Comparison of ENCODE assay signal across 18 cellular contexts in the genomic region with DNA sequence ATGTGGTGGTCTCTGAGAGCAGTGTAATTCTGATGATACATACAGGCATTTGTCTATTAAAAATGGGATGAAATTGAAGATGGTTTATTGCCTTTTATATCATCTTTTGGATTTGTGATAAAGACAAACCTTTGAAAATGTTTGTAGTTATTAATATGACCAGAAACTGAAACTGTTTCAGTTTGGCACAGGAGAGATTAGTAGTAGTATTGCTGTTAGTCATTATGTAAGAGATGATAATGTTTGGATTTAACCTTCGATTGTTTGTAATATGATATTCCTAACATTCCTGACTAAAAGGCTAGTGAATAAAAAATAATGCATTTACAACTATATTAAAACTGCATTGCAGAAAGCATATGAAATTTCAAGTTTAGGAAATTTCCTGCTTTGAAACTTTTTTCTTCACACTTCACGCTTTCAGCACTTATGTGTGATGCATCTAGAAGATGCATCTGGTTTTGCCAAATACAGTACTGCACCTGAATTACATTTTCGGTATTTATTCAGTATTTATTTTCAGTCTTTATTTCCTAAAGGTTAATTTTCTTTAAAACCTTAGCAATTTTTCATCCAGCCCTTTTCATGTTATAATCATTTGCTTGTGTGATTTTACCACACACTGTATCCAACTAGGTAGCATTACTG. TPM values are rescaled to one million over a fixed set of nuclear protein-coding genes. Genes with fewer than 3 reads are reported as not detected.
A peak's percentile ranks its signal among the peaks of the same experiment; 100 is the strongest.
DNase-seq lines count a peak whose midpoint lies in the region; ATAC-seq and TF ChIP-seq lines count a peak whose summit lies in the region.
"Had no signal": no experiment of that assay in that cellular context is flagged by ENCODE, and none has a peak within 500 bp of the region (broad histone marks: within the 10 kb centered on the region; RNA-seq: fewer than 3 reads in every experiment).

No MANE protein-coding gene starts in this region.

- H3K4me1 Mint-ChIP-seq in CD8-positive, alpha-beta memory T cell, result peaks cover 44 to 69% (median 68%) of the 10 kb centered on the region in 3 donors
- H3K4me1 Mint-ChIP-seq in natural killer cell, result peaks cover 65 to 77% of the 10 kb centered on the region in 2 donors
- peaks cover 31% of the 10 kb centered on the region for H3K4me1 Mint-ChIP-seq in activated CD4-positive, alpha-beta memory T cell treated with anti-CD3 and anti-CD28 coated beads for 36 hours (ENCODE audit: low read depth)

- H3K9me3 Mint-ChIP-seq in CD8-positive, alpha-beta memory T cell, result peaks cover 4 to 11% (median 5%) of the 10 kb centered on the region in 5 donors
- no peaks in the 10 kb centered on the region for H3K9me3 Mint-ChIP-seq in natural killer cell
- H3K9me3 Mint-ChIP-seq in activated CD4-positive, alpha-beta memory T cell treated with anti-CD3 and anti-CD28 coated beads for 36 hours, result peaks cover 16% of the 10 kb centered on the region

- H3K4me3 ChIP-seq in CD8-positive, alpha-beta memory T cell (ENCODE audit: low read length), result no peak overlapping the region
- H3K4me3 ChIP-seq in adrenal gland (peak overlapping the region in 1 of 4 donors; percentile 27), aorta (ENCODE audit: low read length in 2 of 2) (no peak overlapping the region)
- H3K4me3 ChIP-seq: skin epidermis had no signal

- H3K4me1 ChIP-seq in CD8-positive, alpha-beta memory T cell (ENCODE audit: insufficient read depth, low read length), result peaks cover 7% of the 10 kb centered on the region
- peaks cover 60 to 92% of the 10 kb centered on the region in 2 donors for H3K4me1 ChIP-seq in adrenal gland (replicated peaks in 1 of 2)
- H3K4me1 ChIP-seq in aorta (ENCODE audit: control insufficient read depth in 1 of 2, insufficient read depth in 2 of 2, low read length in 2 of 2), result peaks cover 2% of the 10 kb centered on the region in 2 donors

- peak; percentile 63 to 66 (median 64) for ATAC-seq in natural killer cell
- ATAC-seq in GM19452 (IDR thresholded peaks at IDR 0.05; ENCODE audit: unreplicated experiment), result no peak
- no peak for ATAC-seq in aorta (ENCODE audit: low FRiP score)

- POLR2A ChIA-PET in CD8-positive, alpha-beta memory T cell (lab: Charles Lee), result no interaction called here
- POLR2A ChIA-PET in activated CD4-positive, alpha-beta memory T cell treated with anti-CD3 and anti-CD28 coated beads for 36 hours (lab: Charles Lee), result no interaction called here

- TF ChIP-seq CTCF in adrenal gland (IDR thresholded peaks at IDR 0.05), result no peak
- no peak for TF ChIP-seq CTCF in natural killer cell (IDR thresholded peaks at IDR 0.05)

- peak overlapping the region in 6 of 7 donors; percentile 2 to 82 (median 52) for H3K4me3 Mint-ChIP-seq in CD8-positive, alpha-beta memory T cell
- H3K4me3 Mint-ChIP-seq in natural killer cell, result peak overlapping the region; percentile 74
- H3K4me3 Mint-ChIP-seq in activated CD4-positive, alpha-beta memory T cell treated with anti-CD3 and anti-CD28 coated beads for 36 hours, result no peak overlapping the region
- H3K4me3 Mint-ChIP-seq: activated CD4-positive, alpha-beta T cell treated with anti-CD3 and anti-CD28 coated beads, Interleukin-2, amount 10 ng/mL, durations not matched to agents 7 days and 5 days had no signal

- peaks cover 5% of the 10 kb centered on the region for H3K9me3 ChIP-seq in CD8-positive, alpha-beta memory T cell (ENCODE audit: low read length)
- H3K9me3 ChIP-seq in adrenal gland (replicated peaks in 1 of 3), result no peaks in the 10 kb centered on the region
- H3K9me3 ChIP-seq in aorta (ENCODE audit: control insufficient read depth, low read length), result no peaks in the 10 kb centered on the region

- intact Hi-C loops in adrenal gland (cut with DNase I) (no loop called here), natural killer cell (cut with micrococcal nuclease) (no loop called here), aorta (cut with DNase I) (no loop called here)
- intact Hi-C loops in activated CD4-positive, alpha-beta memory T cell treated with anti-CD3 and anti-CD28 coated beads for 36 hours (cut with micrococcal nuclease), result no loop called here

- WGBS in adrenal gland, 4 donors, result 37 to 40% (median 39%) methylated on average over 3 of the region's 3 CpGs
- 63 to 75% methylated on average over 3 of the region's 3 CpGs for WGBS in aorta, 2 donors

- H3K36me3 ChIP-seq in CD8-positive, alpha-beta memory T cell (ENCODE audit: insufficient read depth, low read length), result no peaks in the 10 kb centered on the region
- H3K36me3 ChIP-seq in adrenal gland (replicated peaks in 1 of 2) (no peaks in the 10 kb centered on the region), aorta (ENCODE audit: control insufficient read depth in 1 of 2, insufficient read depth in 2 of 2, low read length in 1 of 2) (no peaks in the 10 kb centered on the region)
- H3K36me3 ChIP-seq: brain microvascular endothelial cell had no signal

- no peak for DNase-seq in CD8-positive, alpha-beta memory T cell
- peak; percentile 17 for DNase-seq in HCEC 1CT
- no peak for DNase-seq in adrenal gland
- DNase-seq in natural killer cell, result no peak
- no peak for DNase-seq in aorta
- no peak for DNase-seq in activated CD4-positive, alpha-beta memory T cell treated with anti-CD3 and anti-CD28 coated beads for 36 hours
- DNase-seq in SW480 (ENCODE audit: low spot score), result no peak
- DNase-seq: activated CD4-positive, alpha-beta T cell treated with anti-CD3 and anti-CD28 coated beads, Interleukin-2, amount 10 ng/mL, durations not matched to agents 7 days and 5 days; brain microvascular endothelial cell; DMS153; effector CD4-positive, alpha-beta T cell; mesenchymal stem cell; NCI-H1092 treated with DMSO at 0.1 percent for 48 hours; NCI-H2171; nucleus accumbens; SHP77 treated with DMSO at 0.1 percent for 48 hours had no signal

- no peak overlapping the region for H3K27ac ChIP-seq in CD8-positive, alpha-beta memory T cell (ENCODE audit: low read depth, low read length)
- H3K27ac ChIP-seq in adrenal gland (peak overlapping the region in 4 of 5 donors; percentile 52 to 91 (median 77)), aorta (ENCODE audit: low read depth in 1 of 2, low read length in 2 of 2) (no peak overlapping the region)
- H3K27ac ChIP-seq: brain microvascular endothelial cell, skin epidermis had no signal

- peak overlapping the region in 6 of 8 donors; percentile 4 to 89 (median 66) for H3K27ac Mint-ChIP-seq in CD8-positive, alpha-beta memory T cell
- H3K27ac Mint-ChIP-seq in natural killer cell, result peak overlapping the region; percentile 76 to 78
- H3K27ac Mint-ChIP-seq in activated CD4-positive, alpha-beta memory T cell treated with anti-CD3 and anti-CD28 coated beads for 36 hours, result no peak overlapping the region
- H3K27ac Mint-ChIP-seq: activated CD4-positive, alpha-beta T cell treated with anti-CD3 and anti-CD28 coated beads, Interleukin-2, amount 10 ng/mL, durations not matched to agents 7 days and 5 days had no signal

- CTCF ChIA-PET in CD8-positive, alpha-beta memory T cell (lab: Charles Lee), result no interaction called here
- CTCF ChIA-PET in activated CD4-positive, alpha-beta memory T cell treated with anti-CD3 and anti-CD28 coated beads for 36 hours (lab: Charles Lee), result no interaction called here

- H3K27me3 Mint-ChIP-seq in CD8-positive, alpha-beta memory T cell, result no peaks in the 10 kb centered on the region
- no peaks in the 10 kb centered on the region for H3K27me3 Mint-ChIP-seq in natural killer cell (ENCODE audit: low read depth in 2 of 2)
- H3K27me3 Mint-ChIP-seq in activated CD4-positive, alpha-beta memory T cell treated with anti-CD3 and anti-CD28 coated beads for 36 hours, result no peaks in the 10 kb centered on the region
- H3K27me3 Mint-ChIP-seq: activated CD4-positive, alpha-beta T cell treated with anti-CD3 and anti-CD28 coated beads, Interleukin-2, amount 10 ng/mL, durations not matched to agents 7 days and 5 days had no signal

- peaks cover 17 to 22% (median 20%) of the 10 kb centered on the region in 3 donors for H3K36me3 Mint-ChIP-seq in CD8-positive, alpha-beta memory T cell
- H3K36me3 Mint-ChIP-seq in natural killer cell, result no peaks in the 10 kb centered on the region
- peaks cover 24% of the 10 kb centered on the region for H3K36me3 Mint-ChIP-seq in activated CD4-positive, alpha-beta memory T cell treated with anti-CD3 and anti-CD28 coated beads for 36 hours

- no peaks in the 10 kb centered on the region for H3K27me3 ChIP-seq in CD8-positive, alpha-beta memory T cell (ENCODE audit: insufficient read depth, low read length, poor library complexity, severe bottlenecking)
- no peaks in the 10 kb centered on the region for H3K27me3 ChIP-seq in adrenal gland
- H3K27me3 ChIP-seq in aorta (ENCODE audit: control insufficient read depth in 1 of 2, insufficient read depth in 2 of 2, low read length in 1 of 2), result no peaks in the 10 kb centered on the region
- H3K27me3 ChIP-seq: brain microvascular endothelial cell had no signal

- no peak for TF ChIP-seq POLR2A in adrenal gland (IDR thresholded peaks at IDR 0.05)

RNA-seq across cellular contexts. Expression of a gene that starts 25.5 kb away (rescaled TPM):
- total RNA-seq in CD8-positive, alpha-beta memory T cell, result 10 to 100 TPM; 54.1 to 63.9 TPM
- 2.4 TPM for polyA plus RNA-seq in CD8-positive, alpha-beta memory T cell
- total RNA-seq in adrenal gland, result 100 to 1,000 TPM in 5 of 8 donors, 10 to 100 TPM in 3; 59.5 to 214 (median 130) TPM
- 100 to 1,000 TPM in 1 of 3 donors, 10 to 100 TPM in 2; 46.2 to 147 (median 66.0) TPM for polyA plus RNA-seq in adrenal gland
- total RNA-seq in natural killer cell, result 10 to 100 TPM; 38.6 to 48.3 (median 44.0) TPM
- total RNA-seq in aorta, result 10 to 100 TPM; 47.6 to 50.5 TPM
- polyA plus RNA-seq in aorta, result 10 to 100 TPM; 14.8 to 15.8 TPM
- total RNA-seq in activated CD4-positive, alpha-beta memory T cell treated with anti-CD3 and anti-CD28 coated beads for 36 hours, result 10 to 100 TPM; 43.8 to 47.3 TPM

Comparison
In these comparisons a context has a peak if more than half of its experiments do, and no peak if none do; other contexts are left out.
1. H3K27ac ChIP-seq: peak in adrenal gland (4 of 5); none in CD8-positive, alpha-beta memory T cell (single experiment) and aorta (0 of 2).
2. ATAC-seq: peak in natural killer cell (3 of 3); none in GM19452 (single experiment) and aorta (single experiment).